Comparison of ENCODE assay signal across 14 cellular contexts in genomic region chr3:57793737-57794187, GRCh38. TPM values are rescaled to one million over a fixed set of nuclear protein-coding genes. Genes with fewer than 3 reads are reported as not detected.
DNase-seq lines count a peak whose midpoint lies in the region; ATAC-seq, FAIRE-seq and TF ChIP-seq lines count a peak whose summit lies in the region.
"Had no signal": no experiment of that assay in that cellular context is flagged by ENCODE, and none has a peak within 500 bp of the region (broad histone marks: within the 10 kb centered on the region; RNA-seq: fewer than 3 reads in every experiment).

No MANE protein-coding gene starts in this region.

- H3K9me3 Mint-ChIP-seq in activated CD4-positive, alpha-beta T cell treated with anti-CD3 and anti-CD28 coated beads, Interleukin-2, amount 10 ng/mL, durations not matched to agents 24 days and 14 days = no peaks in the 10 kb centered on the region

- no TSS peak for BruUV-seq in GM12878 (replicated peaks; lab: Mats Ljungman, UMichigan)

- intact Hi-C loops in activated CD4-positive, alpha-beta T cell treated with anti-CD3 and anti-CD28 coated beads, Interleukin-2, amount 10 ng/mL, durations not matched to agents 24 days and 14 days (cut with micrococcal nuclease) = no loop called here
- intact Hi-C loops in GM12878 (cut with micrococcal nuclease; ENCODE audit: unreplicated experiment) (no loop called here), transverse colon (cut with DNase I; ENCODE audit: low total_unique reads) (no loop called here)

- in situ Hi-C loops in GM12878 (cut with MboI) = no loop called here
- in situ Hi-C loops in transverse colon (cut with MboI; ENCODE audit: low pct_ligation_motif_present in 1 of 4, low pct_unique_long_range_greater_than_20kb in 1 of 4, low sequenced_read_pairs in 3 of 4) = no loop called here

- POLR2A ChIA-PET in GM12878 (lab: Charles Lee) = interaction anchor here (1.9 kb wide), 1 partner anchor 11 kb away, joined by 4 read pairs; no protein-coding TSS in a partner anchor

- TF ChIP-seq POLR2A in GM12878 (IDR thresholded peaks at IDR 0.05; ENCODE audit: low read depth, low read length) (no peak), transverse colon (IDR thresholded peaks at IDR 0.05) (no peak)

- no peak for DNase-seq in activated CD4-positive, alpha-beta T cell treated with anti-CD3 and anti-CD28 coated beads, Interleukin-2, amount 10 ng/mL, durations not matched to agents 24 days and 14 days
- no peak for DNase-seq in activated CD4-positive, alpha-beta T cell treated with anti-CD3 and anti-CD28 coated beads for 4 hours
- DNase-seq in NCI-H226 (peak; percentile 66), GM12878 (ENCODE audit: low read depth, low spot score) (no peak), renal cortical epithelial cell (ENCODE audit: low read depth) (peak; percentile 35), transverse colon (no peak), NAMALWA (ENCODE audit: low spot score) (no peak)
- DNase-seq: left colon, NCI-H2171 treated with DMSO at 0.1 percent for 48 hours, stomach had no signal

- no peak overlapping the region for H3K9ac ChIP-seq in GM12878 (ENCODE audit: control insufficient read depth, insufficient read depth, low read length)

- SMC1A ChIA-PET in GM12878 (lab: Charles Lee; ENCODE audit: uncharacterized antibody, unreplicated experiment) = interaction anchor here (1.0 kb wide), 1 partner anchor 9 kb away, joined by 3 read pairs; no protein-coding TSS in a partner anchor

- no peak for TF ChIP-seq RAD21 in GM12878 (IDR thresholded peaks at IDR 0.05; ENCODE audit: insufficient read depth, low read depth, low read length)

- 49% methylated on average over 4 of the region's 4 CpGs for WGBS in GM12878 (ENCODE audit: insufficient coverage, insufficient replicate concordance, low lambda C conversion rate, missing lambda C conversion rate)
- 88 to 92% methylated on average over 4 of the region's 4 CpGs for WGBS in transverse colon (ENCODE audit: low coverage in 1 of 2), 2 donors

- ATAC-seq in GM12878 = peak; percentile 69
- ATAC-seq in HG03175 (IDR thresholded peaks at IDR 0.05; ENCODE audit: unreplicated experiment) = no peak
- ATAC-seq: left colon, Panc1 had no signal

- TF ChIP-seq CTCF in GM12878 (IDR thresholded peaks at IDR 0.05 in 2 of 3, conservative IDR thresholded peaks at IDR 0.05 in 1 of 3; ENCODE audit: control insufficient read depth in 2 of 3, extremely low read depth in 1 of 3, insufficient read depth in 1 of 3, low read depth in 3 of 3, low read length in 3 of 3) = no peak
- no peak for TF ChIP-seq CTCF in transverse colon (IDR thresholded peaks at IDR 0.05)

- H3K9me3 ChIP-seq in GM12878 (replicated peaks; ENCODE audit: control insufficient read depth, insufficient read depth, low read length) (no peaks in the 10 kb centered on the region), transverse colon (no peaks in the 10 kb centered on the region)
- H3K9me3 ChIP-seq: stomach had no signal

- no peak overlapping the region for H2AFZ ChIP-seq in GM12878 (ENCODE audit: control insufficient read depth, low read depth, low read length)

- no peaks in the 10 kb centered on the region for H4K20me1 ChIP-seq in GM12878 (ENCODE audit: control insufficient read depth, insufficient read depth)

- no peak overlapping the region for H3K27ac Mint-ChIP-seq in activated CD4-positive, alpha-beta T cell treated with anti-CD3 and anti-CD28 coated beads, Interleukin-2, amount 10 ng/mL, durations not matched to agents 24 days and 14 days

- H3K36me3 ChIP-seq in GM12878 (ENCODE audit: control insufficient read depth in 2 of 2, insufficient read depth in 2 of 2, low read length in 1 of 2) (no peaks in the 10 kb centered on the region; a peak in 1 of 4 replicates), transverse colon (no peaks in the 10 kb centered on the region)
- H3K36me3 ChIP-seq: stomach had no signal

- H3K27ac ChIP-seq in GM12878 (ENCODE audit: control insufficient read depth, insufficient read depth) (peak overlapping the region; percentile 35; the same call in 1 of the 2 replicates), transverse colon (no peak overlapping the region)
- H3K27ac ChIP-seq: coronary artery, stomach had no signal

- H3K4me1 Mint-ChIP-seq in activated CD4-positive, alpha-beta T cell treated with anti-CD3 and anti-CD28 coated beads, Interleukin-2, amount 10 ng/mL, durations not matched to agents 24 days and 14 days = peaks cover 21% of the 10 kb centered on the region

- CTCF ChIA-PET in GM12878 (lab: Yijun Ruan, JAX) = interaction anchor here (0.7 to 1.2 kb wide), 2 partner anchors 28 to 32 kb away, joined by 3 to 5 read pairs; no protein-coding TSS in a partner anchor

- H3K79me2 ChIP-seq in GM12878 (ENCODE audit: control insufficient read depth, insufficient read depth, low read length) = peaks cover 52% of the 10 kb centered on the region

- H3K27me3 ChIP-seq in GM12878 (replicated peaks in 1 of 2; ENCODE audit: control insufficient read depth in 2 of 2, insufficient read depth in 2 of 2, low read length in 1 of 2) (no peaks in the 10 kb centered on the region), transverse colon (no peaks in the 10 kb centered on the region)
- H3K27me3 ChIP-seq: stomach had no signal

- H3K4me3 ChIP-seq in GM12878 = no peak overlapping the region
- H3K4me3 ChIP-seq in transverse colon = no peak overlapping the region
- H3K4me3 ChIP-seq: coronary artery, stomach had no signal

- no peak for TF ChIP-seq EP300 in GM12878 (IDR thresholded peaks at IDR 0.05; ENCODE audit: borderline replicate concordance in 1 of 2, control insufficient read depth in 1 of 2, low read depth in 2 of 2, low read length in 2 of 2)
- TF ChIP-seq EP300 in transverse colon (IDR thresholded peaks at IDR 0.05; ENCODE audit: low read depth) = no peak

- H3K4me2 ChIP-seq in GM12878 (ENCODE audit: control insufficient read depth, insufficient read depth) = no peak overlapping the region

- peaks cover 16% of the 10 kb centered on the region for H3K4me1 ChIP-seq in GM12878 (ENCODE audit: control insufficient read depth, insufficient read depth, low read length)
- peaks cover 0 to 38% (median 18%) of the 10 kb centered on the region in 4 donors for H3K4me1 ChIP-seq in transverse colon

- H3K36me3 Mint-ChIP-seq in activated CD4-positive, alpha-beta T cell treated with anti-CD3 and anti-CD28 coated beads, Interleukin-2, amount 10 ng/mL, durations not matched to agents 24 days and 14 days (ENCODE audit: low read depth) = peaks cover 2% of the 10 kb centered on the region

- no peaks in the 10 kb centered on the region for H3K27me3 Mint-ChIP-seq in activated CD4-positive, alpha-beta T cell treated with anti-CD3 and anti-CD28 coated beads, Interleukin-2, amount 10 ng/mL, durations not matched to agents 24 days and 14 days

- RAD21 ChIA-PET in GM12878 (lab: Charles Lee; ENCODE audit: unreplicated experiment) = interaction anchor here (0.8 to 1.4 kb wide), 3 partner anchors 22 to 38 kb away, joined by 3 to 7 read pairs (median 4); no protein-coding TSS in a partner anchor

- H3K4me3 Mint-ChIP-seq in activated CD4-positive, alpha-beta T cell treated with anti-CD3 and anti-CD28 coated beads, Interleukin-2, amount 10 ng/mL, durations not matched to agents 24 days and 14 days = peak overlapping the region; percentile 9

- FAIRE-seq in GM12878 (lab: Jason Lieb, UNC) = peak; percentile 68
- FAIRE-seq: TTC549 had no signal

TF ChIP-seq in GM12878, 131 proteins besides CTCF, POLR2A, EP300 and RAD21:
- TF ChIP-seq GABPA (IDR thresholded peaks at IDR 0.05; ENCODE audit: low read depth) (no peak), JUNB (IDR thresholded peaks at IDR 0.05) (peak; percentile 75), BCL11A (IDR thresholded peaks at IDR 0.05; ENCODE audit: low read depth, low read length) (no peak)

RNA-seq across cellular contexts. Expression of gene SLMAP, which starts 37.7 kb away (rescaled TPM):
- total RNA-seq in activated CD4-positive, alpha-beta T cell treated with anti-CD3 and anti-CD28 coated beads, Interleukin-2, amount 10 ng/mL, durations not matched to agents 24 days and 14 days = 53.4 and 58.1 TPM in 2 replicates
- total RNA-seq in GM12878 (2013; cell fraction: nucleolus; rRNA removed) = 165 and 166 TPM in 2 replicates
- total RNA-seq in GM12878 (2014; rRNA removed) = 28.0 and 32.0 TPM in 2 replicates
- total RNA-seq in GM12878 (2014; rRNA removed; fragmentation: Illumina TruSeq; extraction: Trizol) = 31.6 and 32.8 TPM in 2 replicates
- total RNA-seq in GM12878 (2021) = 39.8 and 43.8 TPM in 2 replicates
- 10.0 TPM for polyA plus RNA-seq in GM12878 (2011; ENCODE audit: low read depth)
- 33.8 and 44.3 TPM in 2 replicates for polyA plus RNA-seq in GM12878 (2011; rRNA removed)
- polyA plus RNA-seq in GM12878 (2011; cell fraction: cytosol; rRNA removed) = 12.8 and 13.7 TPM in 2 replicates
- 27.9 and 29.0 TPM in 2 replicates for polyA plus RNA-seq in GM12878 (2011; cell fraction: nucleus; rRNA removed)
- polyA plus RNA-seq in GM12878 (2012) = 15.1 and 15.6 TPM in 2 replicates
- polyA plus RNA-seq in GM12878 (2014; fragmentation: Illumina TruSeq; extraction: Trizol) = 24.7 and 25.5 TPM in 2 replicates
- 10 to 100 TPM in 1 of 2 experiments, 1 to 10 TPM in 1; 8.3 to 10.4 TPM for polyA plus RNA-seq in GM12878 (2014; fragmentation: Nextera tagmentation; extraction: Ambion mirVana)
- 15.1 and 17.7 TPM in 2 replicates for polyA plus RNA-seq in GM12878 (2014; rRNA removed)
- 10 to 100 TPM; 22.9 to 28.3 TPM for polyA plus RNA-seq in GM12878 (2016; fragmentation: Nextera tagmentation; extraction: Ambion mirVana)
- 52.5 and 59.2 TPM in 2 replicates for polyA minus RNA-seq in GM12878 (2011; rRNA and poly(A)+ RNA removed)
- polyA minus RNA-seq in GM12878 (2011; cell fraction: cytosol; rRNA and poly(A)+ RNA removed) = 17.4 and 23.6 TPM in 2 replicates
- 41.2 and 71.8 TPM in 2 replicates for polyA minus RNA-seq in GM12878 (2011; cell fraction: nucleus; rRNA and poly(A)+ RNA removed)
- 61.5 and 130 TPM in 2 replicates for total RNA-seq in renal cortical epithelial cell
- total RNA-seq in transverse colon = 100 to 1,000 TPM; 111 to 162 (median 119) TPM

Comparison
In these comparisons a context has a peak if more than half of its experiments do, and no peak if none do; other contexts are left out.
1. DNase-seq: peak in NCI-H226 (single experiment) and renal cortical epithelial cell (single experiment); none in activated CD4-positive, alpha-beta T cell treated with anti-CD3 and anti-CD28 coated beads, Interleukin-2, amount 10 ng/mL, durations not matched to agents 24 days and 14 days (single experiment), activated CD4-positive, alpha-beta T cell treated with anti-CD3 and anti-CD28 coated beads for 4 hours (0 of 2), GM12878 (single experiment), transverse colon (single experiment) and NAMALWA (single experiment).